Comparison of ENCODE assay signal across 32 cellular contexts in genomic region chr9:122121391-122121790, GRCh38. TPM values are rescaled to one million over a fixed set of nuclear protein-coding genes. Genes with fewer than 3 reads are reported as not detected.
"Had no signal": no experiment of that assay in that cellular context is flagged by ENCODE, and none has a peak within 500 bp of the region (broad histone marks: within the 10 kb centered on the region; RNA-seq: fewer than 3 reads in every experiment).

No MANE protein-coding gene starts in this region.

- H3K36me3 ChIP-seq: colonic mucosa, esophagus squamous epithelium, gastrocnemius medialis, left lung, lower lobe of right lung had no signal

- ATAC-seq: effector memory CD8-positive, alpha-beta T cell; esophagus mucosa; gastrocnemius medialis; left cardiac atrium; left lung; left ventricle myocardium superior; lower lobe of right lung had no signal

- H3K79me2 ChIP-seq: hepatocyte had no signal

- H3K9me3 ChIP-seq: colonic mucosa, esophagus squamous epithelium, gastrocnemius medialis, left lung, lower lobe of right lung had no signal

- H3K4me2 ChIP-seq: hepatocyte had no signal

- H2AFZ ChIP-seq: hepatocyte had no signal

- H3K4me3 ChIP-seq: colonic mucosa, esophagus squamous epithelium, gastrocnemius medialis, hepatocyte, left lung, lower lobe of right lung had no signal

- H3K4me1 ChIP-seq: colonic mucosa had no signal

- H3K27ac ChIP-seq: colonic mucosa, epithelial cell of prostate, esophagus squamous epithelium, gastrocnemius medialis, hepatocyte, left lung, lower lobe of right lung had no signal

- DNase-seq: colonic mucosa; cortex of kidney; effector CD8-positive, alpha-beta T cell; effector memory CD8-positive, alpha-beta T cell; endodermal cell; erythroblast; esophagus squamous epithelium; foreskin fibroblast; foreskin melanocyte; gastrocnemius medialis; glutamatergic neuron; head of caudate nucleus; hypothalamus; immature natural killer cell; islet precursor cell; left cardiac atrium; left lung; left ventricle myocardium superior; lower lobe of right lung; mesenchymal stem cell; midbrain; naive B cell had no signal

RNA-seq across cellular contexts. Expression of gene MORN5, which starts 38.3 kb away (rescaled TPM):
- total RNA-seq: chondrocyte, dermis microvascular lymphatic vessel endothelial cell, esophagus mucosa, esophagus squamous epithelium, gastrocnemius medialis, glomerular endothelial cell, hepatocyte, kidney epithelial cell, left cardiac atrium, left ventricle myocardium superior, lower leg skin, lung microvascular endothelial cell, mononuclear cell had no signal
- polyA plus RNA-seq: immature natural killer cell had no signal
